In genomic region chr1:111604931-111605330, GRCh38 we compare ENCODE assay signal across 11 cellular contexts. TPM values are rescaled to one million over a fixed set of nuclear protein-coding genes. Genes with fewer than 3 reads are reported as not detected.
DNase-seq lines count a peak whose midpoint lies in the region; ATAC-seq and TF ChIP-seq lines count a peak whose summit lies in the region.
"Had no signal": no experiment of that assay in that cellular context is flagged by ENCODE, and none has a peak within 500 bp of the region (broad histone marks: within the 10 kb centered on the region; RNA-seq: fewer than 3 reads in every experiment).

No MANE protein-coding gene starts in this region.

- no peak overlapping the region for H3K4me3 Mint-ChIP-seq in activated CD4-positive, alpha-beta T cell treated with anti-CD3 and anti-CD28 coated beads, Interleukin-2, amount 10 ng/mL, durations not matched to agents 7 days and 5 days
- H3K4me3 Mint-ChIP-seq in T-cell = peak overlapping the region in 1 of 3 donors; percentile 64
- peak overlapping the region; percentile 74 for H3K4me3 Mint-ChIP-seq in stimulated activated effector memory CD8-positive, alpha-beta T cell treated with anti-CD3 and anti-CD28 coated beads, Interleukin-12 subunit alpha, Interleukin-12 subunit beta, amount 100 ng/mL, for 72 hours

- H3K4me1 Mint-ChIP-seq in activated CD4-positive, alpha-beta T cell treated with anti-CD3 and anti-CD28 coated beads, Interleukin-2, amount 10 ng/mL, durations not matched to agents 7 days and 5 days = peaks cover 66% of the 10 kb centered on the region
- peaks cover 67 to 73% (median 69%) of the 10 kb centered on the region in 3 donors for H3K4me1 Mint-ChIP-seq in T-cell
- H3K4me1 Mint-ChIP-seq in stimulated activated effector memory CD8-positive, alpha-beta T cell treated with anti-CD3 and anti-CD28 coated beads, Interleukin-12 subunit alpha, Interleukin-12 subunit beta, amount 100 ng/mL, for 72 hours = peaks cover 67% of the 10 kb centered on the region

- ATAC-seq in T-cell (replicated peaks in 1 of 4) (no peak), upper lobe of right lung (no peak)
- ATAC-seq in stimulated activated effector memory CD8-positive, alpha-beta T cell treated with anti-CD3 and anti-CD28 coated beads, Interleukin-12 subunit alpha, Interleukin-12 subunit beta, amount 100 ng/mL, for 72 hours = no peak
- ATAC-seq: GM12878 had no signal

- TF ChIP-seq CTCF in esophagus muscularis mucosa (IDR thresholded peaks at IDR 0.05) (no peak), upper lobe of right lung (IDR thresholded peaks at IDR 0.05) (no peak), tibial nerve (IDR thresholded peaks at IDR 0.05) (no peak)

- H3K27ac ChIP-seq in esophagus muscularis mucosa (replicated peaks in 1 of 4) (peak overlapping the region; percentile 71 to 81 (median 74)), upper lobe of right lung (no peak overlapping the region), tibial nerve (peak overlapping the region in 2 of 4 donors; percentile 50 to 57)

- H3K36me3 Mint-ChIP-seq in activated CD4-positive, alpha-beta T cell treated with anti-CD3 and anti-CD28 coated beads, Interleukin-2, amount 10 ng/mL, durations not matched to agents 7 days and 5 days (ENCODE audit: low read depth) = peaks cover 4% of the 10 kb centered on the region
- no peaks in the 10 kb centered on the region for H3K36me3 Mint-ChIP-seq in T-cell
- H3K36me3 Mint-ChIP-seq in stimulated activated effector memory CD8-positive, alpha-beta T cell treated with anti-CD3 and anti-CD28 coated beads, Interleukin-12 subunit alpha, Interleukin-12 subunit beta, amount 100 ng/mL, for 72 hours = peaks cover 31% of the 10 kb centered on the region

- H3K4me3 ChIP-seq in esophagus muscularis mucosa = no peak overlapping the region
- H3K4me3 ChIP-seq in upper lobe of right lung = no peak overlapping the region
- no peak overlapping the region for H3K4me3 ChIP-seq in tibial nerve
- H3K4me3 ChIP-seq: GM12878 had no signal

- intact Hi-C loops in esophagus muscularis mucosa (cut with DNase I) = no loop called here
- intact Hi-C loops in upper lobe of right lung (cut with DNase I) = no loop called here

- H3K9me3 Mint-ChIP-seq in activated CD4-positive, alpha-beta T cell treated with anti-CD3 and anti-CD28 coated beads, Interleukin-2, amount 10 ng/mL, durations not matched to agents 7 days and 5 days = peaks cover 2% of the 10 kb centered on the region
- H3K9me3 Mint-ChIP-seq in T-cell = no peaks in the 10 kb centered on the region
- H3K9me3 Mint-ChIP-seq in stimulated activated effector memory CD8-positive, alpha-beta T cell treated with anti-CD3 and anti-CD28 coated beads, Interleukin-12 subunit alpha, Interleukin-12 subunit beta, amount 100 ng/mL, for 72 hours = no peaks in the 10 kb centered on the region

- no peaks in the 10 kb centered on the region for H3K27me3 Mint-ChIP-seq in activated CD4-positive, alpha-beta T cell treated with anti-CD3 and anti-CD28 coated beads, Interleukin-2, amount 10 ng/mL, durations not matched to agents 7 days and 5 days
- H3K27me3 Mint-ChIP-seq in T-cell = no peaks in the 10 kb centered on the region

- TF ChIP-seq EP300 in esophagus muscularis mucosa (IDR thresholded peaks at IDR 0.05) = no peak
- TF ChIP-seq EP300 in tibial nerve (IDR thresholded peaks at IDR 0.05) = no peak

- H3K9me3 ChIP-seq in esophagus muscularis mucosa (no peaks in the 10 kb centered on the region), upper lobe of right lung (no peaks in the 10 kb centered on the region), tibial nerve (no peaks in the 10 kb centered on the region)

- H3K4me1 ChIP-seq in esophagus muscularis mucosa (peaks cover 14 to 68% (median 60%) of the 10 kb centered on the region in 4 donors), upper lobe of right lung (peaks cover 14% of the 10 kb centered on the region), tibial nerve (peaks cover 0 to 47% (median 26%) of the 10 kb centered on the region in 4 donors)

- CTCF ChIA-PET in activated CD4-positive, alpha-beta T cell treated with anti-CD3 and anti-CD28 coated beads, Interleukin-2, amount 10 ng/mL, durations not matched to agents 7 days and 5 days (lab: Charles Lee) = interaction anchor here (0.6 to 4.9 kb wide), 8 partner anchors 9 to 397 kb away, joined by 3 to 35 read pairs (median 10); partner anchors contain the start of gene RAP1A
- CTCF ChIA-PET in T-cell (lab: Charles Lee) = interaction anchor here in 1 of 2 donors (1.1 to 2.9 kb wide), 3 partner anchors 14 to 97 kb away, joined by 3 to 8 read pairs (median 4); no protein-coding TSS in a partner anchor

- WGBS in esophagus muscularis mucosa = 49% methylated on average over 3 of the region's 3 CpGs
- WGBS in tibial nerve, 2 donors = 54 to 77% methylated on average over 3 of the region's 3 CpGs

- H3K27ac Mint-ChIP-seq in activated CD4-positive, alpha-beta T cell treated with anti-CD3 and anti-CD28 coated beads, Interleukin-2, amount 10 ng/mL, durations not matched to agents 7 days and 5 days = peak overlapping the region; percentile 95
- H3K27ac Mint-ChIP-seq in T-cell = peak overlapping the region; percentile 93
- H3K27ac Mint-ChIP-seq in stimulated activated effector memory CD8-positive, alpha-beta T cell treated with anti-CD3 and anti-CD28 coated beads, Interleukin-12 subunit alpha, Interleukin-12 subunit beta, amount 100 ng/mL, for 72 hours = peak overlapping the region; percentile 96

- H3K36me3 ChIP-seq in esophagus muscularis mucosa (no peaks in the 10 kb centered on the region), upper lobe of right lung (no peaks in the 10 kb centered on the region), tibial nerve (no peaks in the 10 kb centered on the region)

- H3K27me3 ChIP-seq in esophagus muscularis mucosa (no peaks in the 10 kb centered on the region), upper lobe of right lung (no peaks in the 10 kb centered on the region), tibial nerve (no peaks in the 10 kb centered on the region)

- POLR2A ChIA-PET in activated CD4-positive, alpha-beta T cell treated with anti-CD3 and anti-CD28 coated beads, Interleukin-2, amount 10 ng/mL, durations not matched to agents 7 days and 5 days (lab: Charles Lee) = interaction anchor here (1.3 kb wide), 1 partner anchor 12 kb away, joined by 6 read pairs; no protein-coding TSS in a partner anchor
- POLR2A ChIA-PET in T-cell (lab: Charles Lee) = interaction anchor here in 1 of 2 donors (0.6 kb wide), 1 partner anchor 15 kb away, joined by 8 read pairs; no protein-coding TSS in a partner anchor

- TF ChIP-seq POLR2A in esophagus muscularis mucosa (IDR thresholded peaks at IDR 0.05; ENCODE audit: low read depth) (no peak), tibial nerve (IDR thresholded peaks at IDR 0.05) (no peak)

- no peak for DNase-seq in activated CD4-positive, alpha-beta T cell treated with anti-CD3 and anti-CD28 coated beads, Interleukin-2, amount 10 ng/mL, durations not matched to agents 7 days and 5 days
- DNase-seq in activated CD4-positive, alpha-beta T cell treated with anti-CD3 and anti-CD28 coated beads for 4 hours = no peak
- DNase-seq in T-cell (no peak), esophagus muscularis mucosa (ENCODE audit: extremely low spot score) (peak; percentile 45), NCI-H1092 (lab: John Stamatoyannopoulos, UW) (no peak), upper lobe of right lung (no peak), tibial nerve (ENCODE audit: low spot score in 2 of 2) (no peak)
- no peak for DNase-seq in stimulated activated effector memory CD8-positive, alpha-beta T cell treated with anti-CD3 and anti-CD28 coated beads, Interleukin-12 subunit alpha, Interleukin-12 subunit beta, amount 100 ng/mL, for 72 hours (ENCODE audit: low spot score in 2 of 2)
- DNase-seq: hippocampal formation, NCI-H2107 had no signal

RNA-seq across cellular contexts. Expression of gene RAP1A, which starts 14.7 kb away (rescaled TPM):
- 100 to 1,000 TPM; 128 to 130 TPM for total RNA-seq in activated CD4-positive, alpha-beta T cell treated with anti-CD3 and anti-CD28 coated beads, Interleukin-2, amount 10 ng/mL, durations not matched to agents 7 days and 5 days
- total RNA-seq in T-cell (100 to 1,000 TPM in 4 of 5 donors, 10 to 100 TPM in 1; 95.0 to 108 (median 103) TPM), esophagus muscularis mucosa (100 to 1,000 TPM; 171 to 325 (median 216) TPM), upper lobe of right lung (118 TPM), tibial nerve (10 to 100 TPM; 45.5 to 48.7 (median 46.8) TPM)
